8 cellular contexts compared by ENCODE assay signal in the genomic region with DNA sequence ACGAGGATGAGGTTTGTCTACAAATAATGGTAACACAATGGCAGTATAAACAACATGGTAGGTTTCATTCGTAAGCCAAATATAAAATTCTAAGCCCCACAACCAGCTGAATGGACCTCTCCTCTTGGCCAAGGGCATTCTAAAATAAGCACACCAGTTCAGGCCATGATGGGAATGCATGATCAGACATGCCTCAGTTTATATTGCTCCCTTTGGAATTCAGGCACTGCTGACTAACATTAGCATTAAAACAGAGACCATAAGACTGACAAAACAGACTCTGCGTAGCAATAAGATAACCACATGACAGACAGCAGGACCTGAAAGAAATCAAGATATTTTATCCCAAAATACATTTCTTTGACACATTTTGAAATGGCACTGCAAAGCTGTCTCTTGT.
DNase-seq lines count a peak whose midpoint lies in the region; ATAC-seq, FAIRE-seq and TF ChIP-seq lines count a peak whose summit lies in the region.

No MANE protein-coding gene starts in this region.

- H3K9me2 ChIP-seq in PC-9 (ENCODE audit: insufficient read depth) = no peaks in the 10 kb centered on the region

- POLR2A ChIA-PET in PC-9 (lab: Charles Lee; ENCODE audit: unreplicated experiment) = no interaction called here
- POLR2A ChIA-PET in WTC11 (lab: Charles Lee) = interaction anchor here (0.6 kb wide), 1 partner anchor 472 kb away, joined by 6 read pairs; no protein-coding TSS in a partner anchor

- H3K27ac Mint-ChIP-seq in natural killer cell = peak overlapping the region; percentile 94 to 96
- no peak overlapping the region for H3K27ac Mint-ChIP-seq in WTC11

- H3K79me2 ChIP-seq in PC-9 (ENCODE audit: low read depth) = no peaks in the 10 kb centered on the region

- no peaks in the 10 kb centered on the region for H3K27me3 ChIP-seq in BE2C
- no peaks in the 10 kb centered on the region for H3K27me3 ChIP-seq in HL-60 (ENCODE audit: insufficient read depth, poor library complexity, severe bottlenecking)
- H3K27me3 ChIP-seq in bronchial epithelial cell (ENCODE audit: control insufficient read depth, insufficient read depth, low read length) = no peaks in the 10 kb centered on the region
- H3K27me3 ChIP-seq in PC-9 (ENCODE audit: insufficient read depth, low read depth) = no peaks in the 10 kb centered on the region

- DNase-seq in BE2C (no peak), HL-60 (ENCODE audit: low read depth in 1 of 2, low spot score in 1 of 2) (no peak), bronchial epithelial cell (ENCODE audit: low read depth) (peak; percentile 93), natural killer cell (no peak), anterior cingulate cortex (lab: John Stamatoyannopoulos, UW) (no peak), PC-9 (no peak), WTC11 (ENCODE audit: low spot score) (no peak)
- no peak for DNase-seq in effector CD8-positive, alpha-beta T cell (lab: John Stamatoyannopoulos, UW)

- no peaks in the 10 kb centered on the region for H4K20me1 ChIP-seq in PC-9 (ENCODE audit: insufficient read depth)

- CTCF ChIA-PET in PC-9 (lab: Charles Lee) = no interaction called here
- CTCF ChIA-PET in WTC11 (lab: Charles Lee) = no interaction called here

- H2AFZ ChIP-seq in PC-9 = no peak overlapping the region

- H3K4me2 ChIP-seq in PC-9 = no peak overlapping the region

- no TSS peak for BruUV-seq in PC-9 (replicated peaks; lab: Mats Ljungman, UMichigan)

- peaks cover 30 to 34% of the 10 kb centered on the region in 2 donors for H3K4me1 Mint-ChIP-seq in natural killer cell
- H3K4me1 Mint-ChIP-seq in WTC11 = peaks cover 45% of the 10 kb centered on the region

- peak overlapping the region; percentile 15; the same call in 1 of the 2 replicates for H3K4me3 ChIP-seq in BE2C (ENCODE audit: low read depth, low read length)
- no peak overlapping the region for H3K4me3 ChIP-seq in HL-60 (replicated peaks; ENCODE audit: insufficient read depth, low read length)
- H3K4me3 ChIP-seq in bronchial epithelial cell (ENCODE audit: low read depth, low read length) = no peak overlapping the region
- H3K4me3 ChIP-seq in PC-9 = no peak overlapping the region

- no peak for FAIRE-seq in bronchial epithelial cell (lab: Jason Lieb, UNC)

- H3K4me1 ChIP-seq in BE2C = peaks cover 40% of the 10 kb centered on the region
- H3K4me1 ChIP-seq in PC-9 (replicated peaks; ENCODE audit: insufficient read depth) = peaks cover 27% of the 10 kb centered on the region

- no peak for ATAC-seq in natural killer cell
- no peak for ATAC-seq in WTC11

- H3K36me3 ChIP-seq in BE2C (no peaks in the 10 kb centered on the region), bronchial epithelial cell (ENCODE audit: control insufficient read depth, insufficient read depth, low read length) (no peaks in the 10 kb centered on the region), PC-9 (ENCODE audit: low read depth) (no peaks in the 10 kb centered on the region)

- H3K4me3 Mint-ChIP-seq in natural killer cell (peak overlapping the region; percentile 76), WTC11 (no peak overlapping the region)

- no peaks in the 10 kb centered on the region for H3K9me3 ChIP-seq in BE2C
- H3K9me3 ChIP-seq in PC-9 (ENCODE audit: insufficient read depth, low read depth) = no peaks in the 10 kb centered on the region

- TF ChIP-seq CTCF in BE2C (IDR thresholded peaks at IDR 0.05; ENCODE audit: low read depth, low read length) (no peak), HL-60 (IDR thresholded peaks at IDR 0.05; ENCODE audit: insufficient read depth, low read length) (no peak), bronchial epithelial cell (IDR thresholded peaks at IDR 0.05; ENCODE audit: insufficient read depth, low read length, severe bottlenecking) (no peak), natural killer cell (IDR thresholded peaks at IDR 0.05) (no peak), PC-9 (conservative IDR thresholded peaks at IDR 0.05) (no peak), WTC11 (IDR thresholded peaks at IDR 0.05) (no peak)

- H3K27ac ChIP-seq in HL-60 (replicated peaks) (peak overlapping the region; percentile 90), PC-9 (no peak overlapping the region)

- H3K27me3 Mint-ChIP-seq in natural killer cell (ENCODE audit: low read depth in 2 of 2) = no peaks in the 10 kb centered on the region
- no peaks in the 10 kb centered on the region for H3K27me3 Mint-ChIP-seq in WTC11 (ENCODE audit: low read depth)

- H3K36me3 Mint-ChIP-seq in natural killer cell = no peaks in the 10 kb centered on the region
- no peaks in the 10 kb centered on the region for H3K36me3 Mint-ChIP-seq in WTC11

- intact Hi-C loops in natural killer cell (cut with micrococcal nuclease) (loop anchor here (1.0 to 5.0 kb wide), 4 partner anchors 10 to 87 kb away; no protein-coding TSS in a partner anchor), PC-9 (cut with micrococcal nuclease; ENCODE audit: unreplicated experiment) (no loop called here)

- peaks cover 24% of the 10 kb centered on the region for H3F3A ChIP-seq in PC-9 (ENCODE audit: insufficient read depth, low read depth)

- H3K9me3 Mint-ChIP-seq in natural killer cell = no peaks in the 10 kb centered on the region
- H3K9me3 Mint-ChIP-seq in WTC11 = peaks cover 7% of the 10 kb centered on the region

TF ChIP-seq in WTC11, 78 proteins besides CTCF, POLR2A, EP300 and RAD21:
- TF ChIP-seq HMGA2 (CRISPR knock-in tag; IDR thresholded peaks at IDR 0.05) (no peak), SP1 (CRISPR knock-in tag; conservative IDR thresholded peaks at IDR 0.05) (no peak)
TF ChIP-seq in WTC11: peak in this region for 0.
